ENCODE assay signal across 1 cellular context in the genomic region with DNA sequence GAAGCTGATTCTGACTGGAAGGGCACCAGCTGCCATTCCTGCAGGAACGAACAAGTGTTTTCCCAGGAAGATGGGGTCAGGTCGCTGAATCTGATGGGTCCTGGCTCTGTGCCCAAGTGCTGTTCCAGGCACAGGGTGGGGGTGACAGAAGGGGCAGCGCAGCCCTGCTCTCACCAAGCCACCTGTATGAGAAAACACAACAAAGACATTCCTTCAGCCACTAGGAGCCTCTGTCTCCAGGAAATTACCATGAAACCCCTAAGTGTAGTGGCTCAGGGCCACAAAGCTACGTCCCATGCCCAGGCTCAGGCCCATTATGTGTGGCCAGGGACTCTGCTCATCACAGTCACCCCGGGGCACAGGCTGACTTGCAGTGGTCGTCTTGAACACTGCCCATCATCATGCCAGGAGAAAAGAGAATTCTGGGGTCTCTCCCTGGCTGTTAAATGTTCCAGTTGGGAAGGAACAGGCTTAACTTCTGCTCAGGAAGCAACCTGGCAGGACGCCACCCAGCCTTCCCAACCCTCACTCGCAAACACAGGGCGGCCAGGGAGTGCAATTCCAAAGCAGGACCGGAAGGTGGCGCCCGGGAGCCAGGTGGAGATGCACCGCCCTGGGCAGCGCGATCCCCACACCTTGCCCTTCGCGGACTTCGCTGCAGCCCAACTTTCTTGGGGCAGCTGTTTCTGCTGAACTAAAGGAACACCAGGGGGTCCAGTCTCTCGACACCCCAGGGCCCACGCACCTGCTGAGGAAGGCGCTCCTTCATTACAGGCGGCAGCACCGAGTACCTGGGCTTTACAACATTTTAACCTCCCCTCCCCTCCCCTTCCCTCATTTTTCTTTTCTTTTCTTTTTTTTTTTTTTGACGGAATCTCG.
TF ChIP-seq lines count a peak whose summit lies in the region.

No MANE protein-coding gene starts in this region.

TF ChIP-seq in HepG2, 621 proteins besides CTCF, POLR2A, EP300 and RAD21 (continued from another document):
- TF ChIP-seq, protein P1, sequence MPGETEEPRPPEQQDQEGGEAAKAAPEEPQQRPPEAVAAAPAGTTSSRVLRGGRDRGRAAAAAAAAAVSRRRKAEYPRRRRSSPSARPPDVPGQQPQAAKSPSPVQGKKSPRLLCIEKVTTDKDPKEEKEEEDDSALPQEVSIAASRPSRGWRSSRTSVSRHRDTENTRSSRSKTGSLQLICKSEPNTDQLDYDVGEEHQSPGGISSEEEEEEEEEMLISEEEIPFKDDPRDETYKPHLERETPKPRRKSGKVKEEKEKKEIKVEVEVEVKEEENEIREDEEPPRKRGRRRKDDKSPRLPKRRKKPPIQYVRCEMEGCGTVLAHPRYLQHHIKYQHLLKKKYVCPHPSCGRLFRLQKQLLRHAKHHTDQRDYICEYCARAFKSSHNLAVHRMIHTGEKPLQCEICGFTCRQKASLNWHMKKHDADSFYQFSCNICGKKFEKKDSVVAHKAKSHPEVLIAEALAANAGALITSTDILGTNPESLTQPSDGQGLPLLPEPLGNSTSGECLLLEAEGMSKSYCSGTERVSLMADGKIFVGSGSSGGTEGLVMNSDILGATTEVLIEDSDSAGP (CRISPR knock-in tag; IDR thresholded peaks at IDR 0.05; ENCODE audit: borderline replicate concordance): peak; percentile 19
- TF ChIP-seq, protein P2, sequence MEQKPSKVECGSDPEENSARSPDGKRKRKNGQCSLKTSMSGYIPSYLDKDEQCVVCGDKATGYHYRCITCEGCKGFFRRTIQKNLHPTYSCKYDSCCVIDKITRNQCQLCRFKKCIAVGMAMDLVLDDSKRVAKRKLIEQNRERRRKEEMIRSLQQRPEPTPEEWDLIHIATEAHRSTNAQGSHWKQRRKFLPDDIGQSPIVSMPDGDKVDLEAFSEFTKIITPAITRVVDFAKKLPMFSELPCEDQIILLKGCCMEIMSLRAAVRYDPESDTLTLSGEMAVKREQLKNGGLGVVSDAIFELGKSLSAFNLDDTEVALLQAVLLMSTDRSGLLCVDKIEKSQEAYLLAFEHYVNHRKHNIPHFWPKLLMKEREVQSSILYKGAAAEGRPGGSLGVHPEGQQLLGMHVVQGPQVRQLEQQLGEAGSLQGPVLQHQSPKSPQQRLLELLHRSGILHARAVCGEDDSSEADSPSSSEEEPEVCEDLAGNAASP (CRISPR knock-in tag; IDR thresholded peaks at IDR 0.05; ENCODE audit: borderline replicate concordance): peak; percentile 57; the same call in 1 of the 2 replicates
- TF ChIP-seq, protein P3, sequence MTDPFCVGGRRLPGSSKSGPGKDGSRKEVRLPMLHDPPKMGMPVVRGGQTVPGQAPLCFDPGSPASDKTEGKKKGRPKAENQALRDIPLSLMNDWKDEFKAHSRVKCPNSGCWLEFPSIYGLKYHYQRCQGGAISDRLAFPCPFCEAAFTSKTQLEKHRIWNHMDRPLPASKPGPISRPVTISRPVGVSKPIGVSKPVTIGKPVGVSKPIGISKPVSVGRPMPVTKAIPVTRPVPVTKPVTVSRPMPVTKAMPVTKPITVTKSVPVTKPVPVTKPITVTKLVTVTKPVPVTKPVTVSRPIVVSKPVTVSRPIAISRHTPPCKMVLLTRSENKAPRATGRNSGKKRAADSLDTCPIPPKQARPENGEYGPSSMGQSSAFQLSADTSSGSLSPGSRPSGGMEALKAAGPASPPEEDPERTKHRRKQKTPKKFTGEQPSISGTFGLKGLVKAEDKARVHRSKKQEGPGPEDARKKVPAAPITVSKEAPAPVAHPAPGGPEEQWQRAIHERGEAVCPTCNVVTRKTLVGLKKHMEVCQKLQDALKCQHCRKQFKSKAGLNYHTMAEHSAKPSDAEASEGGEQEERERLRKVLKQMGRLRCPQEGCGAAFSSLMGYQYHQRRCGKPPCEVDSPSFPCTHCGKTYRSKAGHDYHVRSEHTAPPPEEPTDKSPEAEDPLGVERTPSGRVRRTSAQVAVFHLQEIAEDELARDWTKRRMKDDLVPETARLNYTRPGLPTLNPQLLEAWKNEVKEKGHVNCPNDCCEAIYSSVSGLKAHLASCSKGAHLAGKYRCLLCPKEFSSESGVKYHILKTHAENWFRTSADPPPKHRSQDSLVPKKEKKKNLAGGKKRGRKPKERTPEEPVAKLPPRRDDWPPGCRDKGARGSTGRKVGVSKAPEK (CRISPR knock-in tag; IDR thresholded peaks at IDR 0.05; ENCODE audit: borderline replicate concordance): peak; percentile 86; the same call in 1 of the 2 replicates
- TF ChIP-seq GABPB1 (CRISPR knock-in tag; IDR thresholded peaks at IDR 0.05): peak; percentile 67
- 0 out of 2 replicates have a peak, but pooled peaks have one; percentile 52 for TF ChIP-seq HNRNPL (IDR thresholded peaks at IDR 0.05; ENCODE audit: low read depth, low read length)
- 0 out of 2 replicates have a peak, but pooled peaks have one; percentile 27 for TF ChIP-seq MEF2D (CRISPR knock-in tag; IDR thresholded peaks at IDR 0.05)
- TF ChIP-seq ETV5 (CRISPR knock-in tag; IDR thresholded peaks at IDR 0.05; ENCODE audit: borderline replicate concordance): 0 out of 2 replicates have a peak, but pooled peaks have one; percentile 17
- TF ChIP-seq, protein P4, sequence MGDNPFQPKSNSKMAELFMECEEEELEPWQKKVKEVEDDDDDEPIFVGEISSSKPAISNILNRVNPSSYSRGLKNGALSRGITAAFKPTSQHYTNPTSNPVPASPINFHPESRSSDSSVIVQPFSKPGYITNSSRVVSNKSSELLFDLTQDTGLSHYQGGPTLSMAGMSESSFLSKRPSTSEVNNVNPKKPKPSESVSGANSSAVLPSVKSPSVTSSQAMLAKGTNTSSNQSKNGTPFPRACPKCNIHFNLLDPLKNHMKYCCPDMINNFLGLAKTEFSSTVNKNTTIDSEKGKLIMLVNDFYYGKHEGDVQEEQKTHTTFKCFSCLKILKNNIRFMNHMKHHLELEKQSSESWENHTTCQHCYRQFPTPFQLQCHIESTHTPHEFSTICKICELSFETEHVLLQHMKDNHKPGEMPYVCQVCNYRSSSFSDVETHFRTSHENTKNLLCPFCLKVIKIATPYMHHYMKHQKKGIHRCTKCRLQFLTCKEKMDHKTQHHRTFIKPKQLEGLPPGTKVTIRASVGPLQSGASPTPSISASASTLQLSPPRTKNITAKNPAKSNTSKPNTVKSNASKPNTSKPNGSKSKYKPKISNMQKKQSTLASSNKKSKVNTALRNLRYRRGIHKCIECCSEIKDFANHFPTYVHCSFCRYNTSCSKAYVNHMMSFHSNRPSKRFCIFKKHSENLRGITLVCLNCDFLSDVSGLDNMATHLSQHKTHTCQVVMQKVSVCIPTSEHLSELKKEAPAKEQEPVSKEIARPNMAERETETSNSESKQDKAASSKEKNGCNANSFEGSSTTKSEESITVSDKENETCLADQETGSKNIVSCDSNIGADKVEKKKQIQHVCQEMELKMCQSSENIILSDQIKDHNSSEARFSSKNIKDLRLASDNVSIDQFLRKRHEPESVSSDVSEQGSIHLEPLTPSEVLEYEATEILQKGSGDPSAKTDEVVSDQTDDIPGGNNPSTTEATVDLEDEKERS (CRISPR knock-in tag; IDR thresholded peaks at IDR 0.05): 0 out of 2 replicates have a peak, but pooled peaks have one; percentile 46
- peak; percentile 86; the same call in 1 of the 2 replicates for TF ChIP-seq ZNF598 (CRISPR knock-in tag; IDR thresholded peaks at IDR 0.05; ENCODE audit: borderline replicate concordance)
- TF ChIP-seq ZNF225 (CRISPR knock-in tag; IDR thresholded peaks at IDR 0.05): 0 out of 2 replicates have a peak, but pooled peaks have one; percentile 33
- TF ChIP-seq MED13 (CRISPR knock-in tag; IDR thresholded peaks at IDR 0.05): no peak
- peak; percentile 66; the same call in 1 of the 2 replicates for TF ChIP-seq KDM2A (CRISPR knock-in tag; IDR thresholded peaks at IDR 0.05; ENCODE audit: borderline replicate concordance, low read depth)
- no peak for TF ChIP-seq NFE2L1 (CRISPR knock-in tag; IDR thresholded peaks at IDR 0.05; ENCODE audit: borderline replicate concordance)
- TF ChIP-seq, protein P5, sequence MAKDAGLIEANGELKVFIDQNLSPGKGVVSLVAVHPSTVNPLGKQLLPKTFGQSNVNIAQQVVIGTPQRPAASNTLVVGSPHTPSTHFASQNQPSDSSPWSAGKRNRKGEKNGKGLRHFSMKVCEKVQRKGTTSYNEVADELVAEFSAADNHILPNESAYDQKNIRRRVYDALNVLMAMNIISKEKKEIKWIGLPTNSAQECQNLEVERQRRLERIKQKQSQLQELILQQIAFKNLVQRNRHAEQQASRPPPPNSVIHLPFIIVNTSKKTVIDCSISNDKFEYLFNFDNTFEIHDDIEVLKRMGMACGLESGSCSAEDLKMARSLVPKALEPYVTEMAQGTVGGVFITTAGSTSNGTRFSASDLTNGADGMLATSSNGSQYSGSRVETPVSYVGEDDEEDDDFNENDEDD (CRISPR knock-in tag; IDR thresholded peaks at IDR 0.05; ENCODE audit: borderline replicate concordance): 0 out of 2 replicates have a peak, but pooled peaks have one; percentile 46
- TF ChIP-seq TEAD3 (CRISPR knock-in tag; optimal IDR thresholded peaks at IDR 0.05; ENCODE audit: borderline replicate concordance): peak; percentile 46
- peak; percentile 20; the same call in 1 of the 2 replicates for TF ChIP-seq ZNF430 (CRISPR knock-in tag; IDR thresholded peaks at IDR 0.05)
- TF ChIP-seq ZMAT3 (CRISPR knock-in tag; conservative IDR thresholded peaks at IDR 0.05): no peak
- TF ChIP-seq NR2F1 (CRISPR knock-in tag; IDR thresholded peaks at IDR 0.05): no peak
- TF ChIP-seq, protein P6, sequence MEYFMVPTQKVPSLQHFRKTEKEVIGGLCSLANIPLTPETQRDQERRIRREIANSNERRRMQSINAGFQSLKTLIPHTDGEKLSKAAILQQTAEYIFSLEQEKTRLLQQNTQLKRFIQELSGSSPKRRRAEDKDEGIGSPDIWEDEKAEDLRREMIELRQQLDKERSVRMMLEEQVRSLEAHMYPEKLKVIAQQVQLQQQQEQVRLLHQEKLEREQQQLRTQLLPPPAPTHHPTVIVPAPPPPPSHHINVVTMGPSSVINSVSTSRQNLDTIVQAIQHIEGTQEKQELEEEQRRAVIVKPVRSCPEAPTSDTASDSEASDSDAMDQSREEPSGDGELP (IDR thresholded peaks at IDR 0.05; ENCODE audit: borderline replicate concordance, low read depth): 0 out of 2 replicates have a peak, but pooled peaks have one; percentile 27
- peak; percentile 57; the same call in 1 of the 2 replicates for TF ChIP-seq SPEN (CRISPR knock-in tag; IDR thresholded peaks at IDR 0.05; ENCODE audit: low read depth)
- TF ChIP-seq STAG1 (CRISPR knock-in tag; IDR thresholded peaks at IDR 0.05): peak; percentile 88
- TF ChIP-seq MAZ (IDR thresholded peaks at IDR 0.05; ENCODE audit: borderline replicate concordance, low read depth, low read length): no peak
- peak; percentile 66 for TF ChIP-seq MAZ (CRISPR knock-in tag; IDR thresholded peaks at IDR 0.05; ENCODE audit: low read depth)
TF ChIP-seq in HepG2: peak in this region for 76.
